ENCODE assay signal across 11 cellular contexts in the genomic region with DNA sequence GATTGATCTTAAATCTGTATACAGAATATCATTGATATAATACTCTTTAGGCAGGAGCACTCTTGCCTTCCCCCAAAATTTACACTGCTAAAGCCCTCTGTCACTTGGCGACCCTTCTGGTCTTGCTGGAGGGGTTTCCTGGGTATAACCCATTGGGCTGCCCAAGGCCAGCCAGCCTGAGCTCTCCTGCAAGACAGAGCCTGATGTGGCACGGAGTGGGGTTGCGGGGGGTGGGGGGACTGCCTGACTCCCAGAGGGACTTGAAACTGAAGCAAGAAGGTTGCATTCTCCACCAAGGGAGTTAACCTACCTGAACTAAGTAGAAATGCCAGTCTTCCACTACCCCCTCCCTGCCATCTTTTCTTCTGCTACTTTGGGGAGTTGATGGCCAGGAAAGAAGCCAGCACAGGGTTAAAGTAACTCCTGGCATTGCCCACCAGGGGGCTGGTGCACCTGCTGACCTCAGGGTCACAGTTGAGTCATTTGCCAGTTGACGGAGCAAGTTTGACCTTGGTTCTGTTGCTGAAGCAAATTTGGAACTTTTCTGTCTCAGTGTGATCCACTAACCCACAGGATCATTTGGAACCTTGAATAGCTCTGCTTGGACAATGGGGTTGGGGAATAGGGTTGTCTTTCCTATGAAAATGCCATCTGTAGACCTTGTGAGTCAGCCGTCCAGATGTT.
DNase-seq lines count a peak whose midpoint lies in the region; ATAC-seq and TF ChIP-seq lines count a peak whose summit lies in the region.
"Had no signal": no experiment of that assay in that cellular context is flagged by ENCODE, and none has a peak within 500 bp of the region (broad histone marks: within the 10 kb centered on the region; RNA-seq: fewer than 3 reads in every experiment).

No MANE protein-coding gene starts in this region.

- no peak overlapping the region for H3K27ac ChIP-seq in BLaER1
- no peak overlapping the region for H3K27ac ChIP-seq in effector memory CD4-positive, alpha-beta T cell (ENCODE audit: insufficient read depth, low read length, poor library complexity, severe bottlenecking)

- no peaks in the 10 kb centered on the region for H3K9me3 ChIP-seq in BLaER1
- no peaks in the 10 kb centered on the region for H3K9me3 ChIP-seq in effector memory CD4-positive, alpha-beta T cell (ENCODE audit: control insufficient read depth, low read length)

- POLR2A ChIA-PET in WTC11 (lab: Charles Lee) = no interaction called here

- CTCF ChIA-PET in WTC11 (lab: Charles Lee) = no interaction called here

- peaks cover 100% of the 10 kb centered on the region for H4K20me1 ChIP-seq in BLaER1

- H3K9me3 Mint-ChIP-seq in WTC11 = no peaks in the 10 kb centered on the region
- H3K9me3 Mint-ChIP-seq: nephron had no signal

- no peak overlapping the region for H3K4me3 Mint-ChIP-seq in WTC11
- H3K4me3 Mint-ChIP-seq: nephron had no signal

- peak overlapping the region; percentile 71 for H3K4me2 ChIP-seq in BLaER1

- peak; percentile 61 for ATAC-seq in WTC11
- no peak for ATAC-seq in HG03571 (IDR thresholded peaks at IDR 0.05; ENCODE audit: unreplicated experiment)

- H3K4me3 ChIP-seq in BLaER1 = no peak overlapping the region
- no peak overlapping the region for H3K4me3 ChIP-seq in effector memory CD4-positive, alpha-beta T cell (ENCODE audit: insufficient read depth, low read depth, low read length, poor library complexity, severe bottlenecking)

- peaks cover 58% of the 10 kb centered on the region for H3K4me1 ChIP-seq in BLaER1
- no peaks in the 10 kb centered on the region for H3K4me1 ChIP-seq in effector memory CD4-positive, alpha-beta T cell (ENCODE audit: control insufficient read depth, insufficient read depth, low read length, poor library complexity, severe bottlenecking)

- H3K9ac ChIP-seq in BLaER1 = no peak overlapping the region

- H3K4me1 Mint-ChIP-seq in WTC11 = peaks cover 9% of the 10 kb centered on the region

- H3K27me3 ChIP-seq in BLaER1 = no peaks in the 10 kb centered on the region
- H3K27me3 ChIP-seq in effector memory CD4-positive, alpha-beta T cell (replicated peaks; ENCODE audit: control insufficient read depth, insufficient read depth, low read length, poor library complexity, severe bottlenecking) = no peaks in the 10 kb centered on the region

- H3K27ac Mint-ChIP-seq in WTC11 = no peak overlapping the region; the same call in 1 of the 2 replicates
- H3K27ac Mint-ChIP-seq: nephron had no signal

- no peaks in the 10 kb centered on the region for H3K27me3 Mint-ChIP-seq in WTC11 (ENCODE audit: low read depth)

- H3K36me3 Mint-ChIP-seq in WTC11 = peaks cover 19% of the 10 kb centered on the region

- TF ChIP-seq CTCF in GM12873 (IDR thresholded peaks at IDR 0.05; ENCODE audit: insufficient read depth, low read depth, low read length, missing control alignments) (peak; percentile 59), WTC11 (IDR thresholded peaks at IDR 0.05) (peak; percentile 44; the same call in 1 of the 2 replicates)

- peaks cover 88% of the 10 kb centered on the region for H3K36me3 ChIP-seq in BLaER1
- peaks cover 73% of the 10 kb centered on the region for H3K36me3 ChIP-seq in effector memory CD4-positive, alpha-beta T cell (ENCODE audit: control insufficient read depth, insufficient read depth, low read length)

- DNase-seq in WTC11 (ENCODE audit: low spot score) (no peak), left kidney (ENCODE audit: low read depth, low spot score) (peak; percentile 31), NCI-H1048 (lab: John Stamatoyannopoulos, UW) (no peak), NCI-H69 (lab: John Stamatoyannopoulos, UW) (no peak)
- no peak for DNase-seq in effector memory CD4-positive, alpha-beta T cell
- DNase-seq: amniotic stem cell, NCI-H510A treated with DMSO at 0.1 percent for 48 hours had no signal

TF ChIP-seq in WTC11, 78 proteins besides CTCF, POLR2A, EP300 and RAD21:
- TF ChIP-seq SP1 (CRISPR knock-in tag; conservative IDR thresholded peaks at IDR 0.05) (no peak), GABPB1 (CRISPR knock-in tag; IDR thresholded peaks at IDR 0.05) (peak; percentile 85)
